In genomic region chr22:46072981-46073682, GRCh38 we compare ENCODE assay signal across 8 cellular contexts.
DNase-seq lines count a peak whose midpoint lies in the region; ATAC-seq and TF ChIP-seq lines count a peak whose summit lies in the region.

No MANE protein-coding gene starts in this region.

- peak; percentile 38 for DNase-seq in RKO (ENCODE audit: low spot score)
- DNase-seq in fibroblast of pulmonary artery (ENCODE audit: low read depth), result no peak
- peak; percentile 56 for DNase-seq in sciatic nerve (ENCODE audit: low spot score)
- DNase-seq in GDM1 (lab: John Stamatoyannopoulos, UW), result no peak
- DNase-seq in effector CD8-positive, alpha-beta T cell (lab: John Stamatoyannopoulos, UW), result no peak

- peak overlapping the region; percentile 58; the same call in 1 of the 2 replicates for H3K4me3 ChIP-seq in GM08714 (ENCODE audit: low read length)
- H3K4me3 ChIP-seq in fibroblast of pulmonary artery (replicated peaks; ENCODE audit: low read depth, low read length), result peak overlapping the region; percentile 77

- ATAC-seq in sciatic nerve (no peak), HG03460 (IDR thresholded peaks at IDR 0.05; ENCODE audit: unreplicated experiment) (no peak), GM21447 (IDR thresholded peaks at IDR 0.05; ENCODE audit: unreplicated experiment) (no peak)

- TF ChIP-seq CTCF in fibroblast of pulmonary artery (IDR thresholded peaks at IDR 0.05; ENCODE audit: low read length, missing control alignments), result no peak

- intact Hi-C loops in sciatic nerve (cut with DNase I), result no loop called here

Comparison
In these comparisons a context has a peak if more than half of its experiments do, and no peak if none do; other contexts are left out.
1. DNase-seq: peak in RKO (single experiment) and sciatic nerve (single experiment); none in fibroblast of pulmonary artery (single experiment), GDM1 (single experiment) and effector CD8-positive, alpha-beta T cell (single experiment).